8 cellular contexts compared by ENCODE assay signal in the genomic region with DNA sequence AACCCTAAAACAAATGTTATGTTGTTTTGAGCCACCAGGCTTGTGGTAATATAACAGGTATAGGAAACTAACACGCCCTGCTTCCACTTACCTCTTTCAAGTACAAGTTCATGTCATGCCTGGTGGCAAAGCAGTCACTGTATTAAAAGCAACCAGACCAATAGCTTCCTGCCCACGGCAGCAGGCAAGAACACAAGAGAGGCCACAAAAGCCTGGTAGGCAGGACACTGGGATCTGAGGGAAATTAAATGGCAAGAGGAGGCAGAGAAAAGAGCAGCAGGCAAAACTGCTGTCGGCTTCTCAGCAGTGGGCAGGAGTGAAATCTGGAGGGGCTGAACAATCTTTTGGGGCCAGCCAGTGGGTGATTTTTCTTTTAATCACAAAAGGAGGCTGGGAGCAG. TPM values are rescaled to one million over a fixed set of nuclear protein-coding genes. Genes with fewer than 3 reads are reported as not detected.
DNase-seq lines count a peak whose midpoint lies in the region; ATAC-seq, FAIRE-seq and TF ChIP-seq lines count a peak whose summit lies in the region.

No MANE protein-coding gene starts in this region.

- peak overlapping the region; percentile 54 for H3K27ac ChIP-seq in cingulate gyrus (ENCODE audit: low read depth, low read length)
- H3K27ac ChIP-seq in skeletal muscle tissue (ENCODE audit: low read depth, low read length): peak overlapping the region; percentile 75

- H3K9ac ChIP-seq in skeletal muscle tissue (ENCODE audit: low read depth in 1 of 3, low read length in 3 of 3): peak overlapping the region; percentile 3 to 60 (median 58)

- DNase-seq in T-helper 2 cell (peak in 3 of 5 experiments; percentile 52 to 93 (median 69)), HTR-8/SVneo (ENCODE audit: insufficient read length, low spot score) (no peak), HT-29 (ENCODE audit: low spot score) (no peak), NK-92 (lab: John Stamatoyannopoulos, UW; ENCODE audit: unreplicated experiment) (no peak)

- no peak for ATAC-seq in GM18517 (IDR thresholded peaks at IDR 0.05; ENCODE audit: unreplicated experiment)

- H3K4me1 ChIP-seq in skeletal muscle tissue (ENCODE audit: control insufficient read depth in 3 of 3, insufficient read depth in 3 of 3, low read length in 3 of 3): peaks cover 0 to 27% (median 22%) of the 10 kb centered on the region in 3 donors

- H3K4me3 ChIP-seq in skeletal muscle tissue (ENCODE audit: low read length in 3 of 3): peak overlapping the region in 2 of 3 donors; percentile 14 to 19

- TF ChIP-seq POLR2A in GM19099 (IDR thresholded peaks at IDR 0.05; ENCODE audit: extremely low read depth, insufficient read length, low read depth): peak; percentile 46

- H3K9me3 ChIP-seq in skeletal muscle tissue (ENCODE audit: control insufficient read depth in 3 of 3, low read length in 3 of 3): no peaks in the 10 kb centered on the region

- no peaks in the 10 kb centered on the region for H3K27me3 ChIP-seq in skeletal muscle tissue (ENCODE audit: control insufficient read depth in 3 of 3, insufficient read depth in 3 of 3, low read length in 3 of 3)

- FAIRE-seq in HTR-8/SVneo (lab: Jason Lieb, UNC): no peak

- no peaks in the 10 kb centered on the region for H3K36me3 ChIP-seq in skeletal muscle tissue (ENCODE audit: control insufficient read depth in 3 of 3, insufficient read depth in 3 of 3, low read length in 3 of 3)

RNA-seq across cellular contexts. Expression of gene CYTH1, which starts 2.2 kb away (rescaled TPM):
- total RNA-seq in skeletal muscle tissue: 17.7 TPM
- total RNA-seq in HT-29 (2014; rRNA removed; shearing (Covaris generic)): 14.1 and 14.4 TPM in 2 replicates

Comparison
In these comparisons a context has a peak if more than half of its experiments do, and no peak if none do; other contexts are left out.
1. DNase-seq: peak in T-helper 2 cell (3 of 5); none in HTR-8/SVneo (single experiment), HT-29 (single experiment) and NK-92 (single experiment).